In genomic region chr19:38373907-38374331, GRCh38 we compare ENCODE assay signal across 1 cellular context.
A peak's percentile ranks its signal among the peaks of the same experiment; 100 is the strongest.
TF ChIP-seq lines count a peak whose summit lies in the region.

No MANE protein-coding gene starts in this region.

TF ChIP-seq in HEK293, 187 proteins besides CTCF, POLR2A, EP300 and RAD21 (continued from another document):
- TF ChIP-seq ZNF398 (tag by site-specific recombination; IDR thresholded peaks at IDR 0.05) (no peak), ZNF175 (tag by site-specific recombination; IDR thresholded peaks at IDR 0.05) (no peak), ZSCAN23 (tag by site-specific recombination; IDR thresholded peaks at IDR 0.05) (no peak), PATZ1 (tag by site-specific recombination; IDR thresholded peaks at IDR 0.05) (no peak), ZNF776 (tag by site-specific recombination; IDR thresholded peaks at IDR 0.05; ENCODE audit: borderline replicate concordance) (no peak), ZNF626 (tag by site-specific recombination; IDR thresholded peaks at IDR 0.05) (no peak)
- TF ChIP-seq, protein P1, sequence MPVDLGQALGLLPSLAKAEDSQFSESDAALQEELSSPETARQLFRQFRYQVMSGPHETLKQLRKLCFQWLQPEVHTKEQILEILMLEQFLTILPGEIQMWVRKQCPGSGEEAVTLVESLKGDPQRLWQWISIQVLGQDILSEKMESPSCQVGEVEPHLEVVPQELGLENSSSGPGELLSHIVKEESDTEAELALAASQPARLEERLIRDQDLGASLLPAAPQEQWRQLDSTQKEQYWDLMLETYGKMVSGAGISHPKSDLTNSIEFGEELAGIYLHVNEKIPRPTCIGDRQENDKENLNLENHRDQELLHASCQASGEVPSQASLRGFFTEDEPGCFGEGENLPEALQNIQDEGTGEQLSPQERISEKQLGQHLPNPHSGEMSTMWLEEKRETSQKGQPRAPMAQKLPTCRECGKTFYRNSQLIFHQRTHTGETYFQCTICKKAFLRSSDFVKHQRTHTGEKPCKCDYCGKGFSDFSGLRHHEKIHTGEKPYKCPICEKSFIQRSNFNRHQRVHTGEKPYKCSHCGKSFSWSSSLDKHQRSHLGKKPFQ (tag by site-specific recombination; IDR thresholded peaks at IDR 0.05): peak; percentile 19; the same call in 1 of the 2 replicates
- TF ChIP-seq, protein P2, sequence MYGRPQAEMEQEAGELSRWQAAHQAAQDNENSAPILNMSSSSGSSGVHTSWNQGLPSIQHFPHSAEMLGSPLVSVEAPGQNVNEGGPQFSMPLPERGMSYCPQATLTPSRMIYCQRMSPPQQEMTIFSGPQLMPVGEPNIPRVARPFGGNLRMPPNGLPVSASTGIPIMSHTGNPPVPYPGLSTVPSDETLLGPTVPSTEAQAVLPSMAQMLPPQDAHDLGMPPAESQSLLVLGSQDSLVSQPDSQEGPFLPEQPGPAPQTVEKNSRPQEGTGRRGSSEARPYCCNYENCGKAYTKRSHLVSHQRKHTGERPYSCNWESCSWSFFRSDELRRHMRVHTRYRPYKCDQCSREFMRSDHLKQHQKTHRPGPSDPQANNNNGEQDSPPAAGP (tag by site-specific recombination; IDR thresholded peaks at IDR 0.05): no peak
- TF ChIP-seq, protein P3, sequence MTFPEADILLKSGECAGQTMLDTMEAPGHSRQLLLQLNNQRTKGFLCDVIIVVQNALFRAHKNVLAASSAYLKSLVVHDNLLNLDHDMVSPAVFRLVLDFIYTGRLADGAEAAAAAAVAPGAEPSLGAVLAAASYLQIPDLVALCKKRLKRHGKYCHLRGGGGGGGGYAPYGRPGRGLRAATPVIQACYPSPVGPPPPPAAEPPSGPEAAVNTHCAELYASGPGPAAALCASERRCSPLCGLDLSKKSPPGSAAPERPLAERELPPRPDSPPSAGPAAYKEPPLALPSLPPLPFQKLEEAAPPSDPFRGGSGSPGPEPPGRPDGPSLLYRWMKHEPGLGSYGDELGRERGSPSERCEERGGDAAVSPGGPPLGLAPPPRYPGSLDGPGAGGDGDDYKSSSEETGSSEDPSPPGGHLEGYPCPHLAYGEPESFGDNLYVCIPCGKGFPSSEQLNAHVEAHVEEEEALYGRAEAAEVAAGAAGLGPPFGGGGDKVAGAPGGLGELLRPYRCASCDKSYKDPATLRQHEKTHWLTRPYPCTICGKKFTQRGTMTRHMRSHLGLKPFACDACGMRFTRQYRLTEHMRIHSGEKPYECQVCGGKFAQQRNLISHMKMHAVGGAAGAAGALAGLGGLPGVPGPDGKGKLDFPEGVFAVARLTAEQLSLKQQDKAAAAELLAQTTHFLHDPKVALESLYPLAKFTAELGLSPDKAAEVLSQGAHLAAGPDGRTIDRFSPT (tag by site-specific recombination; IDR thresholded peaks at IDR 0.05): no peak
- TF ChIP-seq, protein P4, sequence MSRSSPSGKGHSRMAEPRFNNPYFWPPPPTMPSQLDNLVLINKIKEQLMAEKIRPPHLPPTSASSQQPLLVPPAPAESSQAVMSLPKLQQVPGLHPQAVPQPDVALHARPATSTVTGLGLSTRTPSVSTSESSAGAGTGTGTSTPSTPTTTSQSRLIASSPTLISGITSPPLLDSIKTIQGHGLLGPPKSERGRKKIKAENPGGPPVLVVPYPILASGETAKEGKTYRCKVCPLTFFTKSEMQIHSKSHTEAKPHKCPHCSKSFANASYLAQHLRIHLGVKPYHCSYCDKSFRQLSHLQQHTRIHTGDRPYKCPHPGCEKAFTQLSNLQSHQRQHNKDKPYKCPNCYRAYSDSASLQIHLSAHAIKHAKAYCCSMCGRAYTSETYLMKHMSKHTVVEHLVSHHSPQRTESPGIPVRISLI (tag by site-specific recombination; IDR thresholded peaks at IDR 0.05): peak; percentile 89
TF ChIP-seq in HEK293: peak in this region for 3.
